8 cellular contexts compared by ENCODE assay signal in the genomic region with DNA sequence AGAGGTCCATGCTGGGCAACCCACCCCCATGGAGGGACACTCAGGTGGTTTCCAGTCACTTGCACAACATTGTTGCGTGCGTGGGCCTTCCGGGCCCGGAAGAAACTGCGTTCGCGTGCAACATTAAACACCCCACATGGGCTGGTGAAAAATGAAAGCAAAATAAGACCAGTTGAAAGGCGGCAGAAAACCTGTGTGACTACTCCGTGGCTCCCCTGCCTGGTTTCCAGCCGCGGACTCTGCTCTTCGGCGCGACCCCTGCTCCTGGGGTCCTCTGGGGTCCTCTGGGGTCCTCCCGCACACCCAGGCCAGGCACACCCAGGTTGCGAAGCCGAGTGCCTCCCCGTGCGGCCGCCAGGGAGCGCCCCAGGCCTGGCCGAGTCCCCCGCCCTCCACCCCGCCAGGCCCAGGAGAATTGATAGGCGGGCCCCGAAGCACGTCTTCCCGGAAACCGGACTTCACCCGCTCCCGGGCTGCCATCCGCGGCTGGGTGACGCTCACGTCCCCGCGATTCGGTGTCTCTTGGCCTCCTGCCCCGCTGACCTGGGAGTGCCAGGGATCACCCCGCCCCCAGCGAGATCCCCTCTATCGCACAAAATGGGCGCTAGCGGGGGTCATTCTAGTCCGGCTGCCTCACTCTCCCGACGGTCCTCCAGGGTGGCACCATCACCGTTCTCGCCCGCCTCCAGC. TPM values are rescaled to one million over a fixed set of nuclear protein-coding genes. Genes with fewer than 3 reads are reported as not detected.
DNase-seq lines count a peak whose midpoint lies in the region; ATAC-seq, FAIRE-seq and TF ChIP-seq lines count a peak whose summit lies in the region.

No MANE protein-coding gene starts in this region.

- TF ChIP-seq CTCF in GM12873 (IDR thresholded peaks at IDR 0.05; ENCODE audit: insufficient read depth, low read depth, low read length, missing control alignments) = peak; percentile 80
- peak; percentile 66 for TF ChIP-seq CTCF in fibroblast of villous mesenchyme (IDR thresholded peaks at IDR 0.05; ENCODE audit: insufficient read depth, low read depth, low read length)
- peak; percentile 8 to 62 (median 42) for TF ChIP-seq CTCF in prostate gland (IDR thresholded peaks at IDR 0.05)

- H3K4me3 ChIP-seq in fibroblast of villous mesenchyme (ENCODE audit: low read depth, low read length) (peak overlapping the region; percentile 56), prostate gland (peak overlapping the region; percentile 31 to 32)

- H3K27ac ChIP-seq in prostate gland = peak overlapping the region in 1 of 2 donors; percentile 33

- DNase-seq in NCI-H345 treated with DMSO at 0.1 percent for 48 hours (lab: John Stamatoyannopoulos, UW; ENCODE audit: unreplicated experiment) = peak; percentile 6
- peak; percentile 81 for DNase-seq in activated T-cell treated with anti-CD3 and anti-CD28 coated beads, Interleukin-2, amount 50 U/mL, for 1 hour
- peak; percentile 50 for DNase-seq in fibroblast of villous mesenchyme (ENCODE audit: low read depth)
- no peak for DNase-seq in prostate gland (ENCODE audit: low spot score)
- DNase-seq in urothelium cell line (ENCODE audit: low spot score) = peak; percentile 72
- no peak for DNase-seq in G401 (ENCODE audit: low spot score)

- H3K4me1 ChIP-seq in prostate gland (replicated peaks) = no peaks in the 10 kb centered on the region

- H3K27me3 ChIP-seq in prostate gland (replicated peaks; ENCODE audit: insufficient read depth) = no peaks in the 10 kb centered on the region

- in situ Hi-C loops in G401 (cut with HindIII; ENCODE audit: low sequenced_read_pairs) = no loop called here

- ATAC-seq in HG02642 (IDR thresholded peaks at IDR 0.05; ENCODE audit: poor library complexity, unreplicated experiment) = peak; percentile 89

- intact Hi-C loops in prostate gland (cut with DNase I) = no loop called here

- no peaks in the 10 kb centered on the region for H3K36me3 ChIP-seq in prostate gland

- 46% methylated on average over 49 of the region's 50 CpGs for WGBS in prostate gland

- no peaks in the 10 kb centered on the region for H3K9me3 ChIP-seq in prostate gland

- TF ChIP-seq POLR2A in prostate gland (IDR thresholded peaks at IDR 0.05) = no peak

- FAIRE-seq in urothelium cell line (lab: Jason Lieb, UNC) = no peak

RNA-seq across cellular contexts. Expression of a gene that starts 1.9 kb away (rescaled TPM):
- under 0.01 TPM in 1 of 2 replicates, not detected in the other for total RNA-seq in fibroblast of villous mesenchyme
- total RNA-seq in prostate gland = under 1 TPM in 1 of 2 donors, not detected in 1; 0.40 TPM
- total RNA-seq in G401 (2014; rRNA removed; shearing (Covaris generic)) = not detected in 2 replicates

Comparison
In these comparisons a context has a peak if more than half of its experiments do, and no peak if none do; other contexts are left out.
1. DNase-seq: peak in NCI-H345 treated with DMSO at 0.1 percent for 48 hours (single experiment), activated T-cell treated with anti-CD3 and anti-CD28 coated beads, Interleukin-2, amount 50 U/mL, for 1 hour (single experiment), fibroblast of villous mesenchyme (single experiment) and urothelium cell line (single experiment); none in prostate gland (single experiment) and G401 (single experiment).
2. Peak in every context shown above with its lines, with median percentiles within 50 percentile points of each other: CTCF ChIP-seq.